ENCODE assay signal across 27 cellular contexts in the genomic region with DNA sequence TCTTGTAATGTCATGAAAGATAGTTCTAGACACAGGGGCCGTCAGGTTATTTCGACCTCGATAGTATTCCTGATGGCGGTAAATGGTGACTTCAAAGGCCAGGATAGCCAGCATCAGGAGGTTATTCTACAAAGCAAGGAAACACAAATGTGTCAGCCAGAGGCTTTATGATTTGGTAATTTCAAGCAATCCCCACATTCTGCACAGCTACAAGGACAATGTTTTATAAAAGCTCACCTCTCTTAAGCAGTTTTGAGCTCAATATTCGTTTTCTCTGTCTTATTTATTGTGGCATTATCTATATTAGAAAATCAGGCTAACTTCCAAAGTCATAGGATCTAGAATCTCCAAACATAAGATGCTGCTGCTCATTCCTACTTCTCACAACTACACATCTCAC.
"Had no signal": no experiment of that assay in that cellular context is flagged by ENCODE, and none has a peak within 500 bp of the region (broad histone marks: within the 10 kb centered on the region; RNA-seq: fewer than 3 reads in every experiment).

No MANE protein-coding gene starts in this region.

- FAIRE-seq: urothelium cell line had no signal

- H3K4me3 ChIP-seq: stomach, suprapubic skin, testis, thoracic aorta, thyroid gland, tibial artery, tibial nerve, transverse colon, upper lobe of left lung, upper lobe of right lung, uterus, vagina had no signal

- H3K27ac ChIP-seq: stomach, suprapubic skin, testis, thoracic aorta, thyroid gland, tibial artery, tibial nerve, transverse colon, upper lobe of left lung, upper lobe of right lung, uterus, vagina had no signal

- DNase-seq: stimulated activated CD4-positive, alpha-beta T cell treated with anti-CD3 and anti-CD28 coated beads, Interleukin-2, amount 100 ng/mL, for 48 hours; stimulated activated CD4-positive, alpha-beta T cell treated with anti-CD3 and anti-CD28 coated beads, Interleukin-4, amount 100 ng/mL, for 1 hour; stimulated activated CD4-positive, alpha-beta T cell treated with anti-CD3 and anti-CD28 coated beads, Interleukin-4, amount 100 ng/mL, for 24 hours; stimulated activated CD4-positive, alpha-beta T cell treated with anti-CD3 and anti-CD28 coated beads, Interleukin-4, amount 100 ng/mL, for 4 hours; stimulated activated CD8-positive, alpha-beta memory T cell treated with anti-CD3 and anti-CD28 coated beads, Interleukin-4, amount 100 ng/mL, for 48 hours; stimulated activated naive B cell treated with anti-CD40 and anti-IgM and Interleukin-4, amounts not matched to agents 10 μg/mL and 1 μg/mL and 100 μg/mL, for 72 hours; stimulated activated naive CD4-positive, alpha-beta T cell; stimulated activated naive CD4-positive, alpha-beta T cell treated with Interleukin-2 at 50 U/mL for 16 hours; stimulated activated naive CD8-positive, alpha-beta T cell treated with anti-CD3 and anti-CD28 coated beads, Interleukin-15, amount 100 ng/mL, for 72 hours; stimulated activated naive CD8-positive, alpha-beta T cell treated with anti-CD3 and anti-CD28 coated beads, Interleukin-15, Interleukin-2, amounts not matched to agents 100 U/mL and 50 U/mL, for 24 hours; stomach; substantia nigra; testis; thyroid gland; tibial artery; transverse colon; trophoblast cell; upper lobe of left lung; upper lobe of right lung; uterus had no signal

- H3K4me1 ChIP-seq: stomach, testis, thyroid gland, tibial artery, tibial nerve, transverse colon, upper lobe of left lung, upper lobe of right lung, uterus, vagina had no signal

- H3K9me3 ChIP-seq: stomach, suprapubic skin, testis, thoracic aorta, thyroid gland, tibial artery, tibial nerve, transverse colon, upper lobe of left lung, upper lobe of right lung, uterus, vagina had no signal

- H3K27me3 ChIP-seq: stomach, suprapubic skin, testis, thyroid gland, tibial artery, tibial nerve, transverse colon, upper lobe of left lung, upper lobe of right lung, uterus, vagina had no signal

- ATAC-seq: stimulated activated effector memory CD8-positive, alpha-beta T cell treated with anti-CD3 and anti-CD28 coated beads, Interleukin-12 subunit alpha, Interleukin-12 subunit beta, amount 100 ng/mL, for 72 hours; stimulated activated memory B cell treated with anti-CD40 and anti-IgM and Interleukin-4, amounts not matched to agents 10 μg/mL and 1 μg/mL and 100 μg/mL, for 72 hours; stimulated activated naive B cell treated with anti-CD40 and anti-IgM and Interleukin-4, amounts not matched to agents 10 μg/mL and 1 μg/mL and 100 μg/mL, for 72 hours; stimulated activated naive CD8-positive, alpha-beta T cell treated with anti-CD3 and anti-CD28 coated beads, Interleukin-15, amount 100 ng/mL, for 72 hours; stimulated activated naive CD8-positive, alpha-beta T cell treated with anti-CD3 and anti-CD28 coated beads, Interleukin-15, Interleukin-2, amounts not matched to agents 100 U/mL and 50 U/mL, for 24 hours; upper lobe of right lung had no signal

- H3K36me3 ChIP-seq: stomach, suprapubic skin, thoracic aorta, thyroid gland, tibial artery, transverse colon, upper lobe of left lung, upper lobe of right lung, uterus, vagina had no signal
